23 cellular contexts compared by ENCODE assay signal in the genomic region with DNA sequence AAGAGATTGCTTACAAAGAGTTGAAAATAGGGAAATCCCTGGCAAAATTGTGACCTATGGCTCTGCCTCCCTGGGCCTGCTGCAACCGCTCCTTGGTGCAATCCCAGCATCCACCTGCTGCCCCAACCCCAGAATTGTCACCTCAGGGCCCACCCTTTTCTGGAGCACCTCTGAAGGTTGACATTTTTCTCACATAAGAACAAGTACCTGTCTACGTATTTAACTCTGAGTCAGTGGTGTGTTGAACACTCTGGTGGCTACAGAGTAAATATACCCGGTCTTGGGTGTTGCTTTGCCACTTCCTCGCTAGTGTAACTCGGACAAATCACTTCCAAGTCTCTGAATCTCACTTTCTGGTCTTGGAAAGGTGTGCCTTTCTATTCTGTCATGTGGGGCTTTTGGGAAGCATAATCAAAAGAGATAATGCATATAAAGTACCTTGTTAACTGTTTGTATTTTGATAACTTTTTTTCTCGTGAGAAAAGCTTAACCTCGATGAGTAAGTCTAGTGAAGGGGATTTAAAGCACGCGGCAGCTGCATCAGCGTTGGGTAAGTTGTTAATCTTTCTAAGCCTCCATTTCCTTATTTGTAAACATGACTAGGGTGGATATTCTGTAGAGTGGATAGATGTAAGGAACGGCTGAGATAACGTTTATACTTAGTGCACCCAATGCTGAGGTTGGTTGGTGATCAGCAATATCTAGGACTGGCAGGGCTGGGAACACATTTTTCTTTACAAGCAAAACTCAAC.
A peak's percentile ranks its signal among the peaks of the same experiment; 100 is the strongest.
DNase-seq lines count a peak whose midpoint lies in the region; ATAC-seq and TF ChIP-seq lines count a peak whose summit lies in the region.
"Had no signal": no experiment of that assay in that cellular context is flagged by ENCODE, and none has a peak within 500 bp of the region (broad histone marks: within the 10 kb centered on the region; RNA-seq: fewer than 3 reads in every experiment).

No MANE protein-coding gene starts in this region.

- H3K27ac Mint-ChIP-seq in activated T-helper 2 cell treated with anti-CD3 and anti-CD28 coated beads, Interferon-gamma antibody, Interleukin-2, Interleukin-4, amounts not matched to agents 10 μg/mL and 5 μg/mL and 100 μg/mL, durations not matched to agents 14 hours and 24 hours and 36 hours: no peak overlapping the region
- H3K27ac Mint-ChIP-seq: B cell; CD8-positive, alpha-beta T cell had no signal

- 93% methylated on average over 12 of the region's 12 CpGs for WGBS in esophagus muscularis mucosa

- no peak for TF ChIP-seq EP300 in esophagus muscularis mucosa (IDR thresholded peaks at IDR 0.05)

- H3K27ac ChIP-seq in esophagus muscularis mucosa (replicated peaks in 1 of 4): no peak overlapping the region
- no peak overlapping the region for H3K27ac ChIP-seq in tibial artery
- H3K27ac ChIP-seq: C4-2B, GM23248, HL-60, SJSA1 had no signal

- peaks cover 0 to 7% (median 0%) of the 10 kb centered on the region in 4 donors for H3K27me3 ChIP-seq in esophagus muscularis mucosa
- H3K27me3 ChIP-seq in tibial artery: no peaks in the 10 kb centered on the region
- H3K27me3 ChIP-seq: SJSA1 had no signal

- H3K4me1 Mint-ChIP-seq in activated T-helper 2 cell treated with anti-CD3 and anti-CD28 coated beads, Interferon-gamma antibody, Interleukin-2, Interleukin-4, amounts not matched to agents 10 μg/mL and 5 μg/mL and 100 μg/mL, durations not matched to agents 14 hours and 24 hours and 36 hours (ENCODE audit: low read depth): no peaks in the 10 kb centered on the region
- H3K4me1 Mint-ChIP-seq: B cell had no signal

- ATAC-seq in HG02610 (IDR thresholded peaks at IDR 0.05; ENCODE audit: unreplicated experiment): no peak
- ATAC-seq: CD8-positive, alpha-beta T cell had no signal

- H3K4me1 ChIP-seq in esophagus muscularis mucosa (no peaks in the 10 kb centered on the region), tibial artery (no peaks in the 10 kb centered on the region)
- H3K4me1 ChIP-seq: Caco-2, HAP-1, SJSA1 had no signal

- peaks cover 5% of the 10 kb centered on the region for H3K9me3 Mint-ChIP-seq in activated T-helper 2 cell treated with anti-CD3 and anti-CD28 coated beads, Interferon-gamma antibody, Interleukin-2, Interleukin-4, amounts not matched to agents 10 μg/mL and 5 μg/mL and 100 μg/mL, durations not matched to agents 14 hours and 24 hours and 36 hours
- H3K9me3 Mint-ChIP-seq: CD8-positive, alpha-beta T cell had no signal

- H3K36me3 Mint-ChIP-seq in activated T-helper 2 cell treated with anti-CD3 and anti-CD28 coated beads, Interferon-gamma antibody, Interleukin-2, Interleukin-4, amounts not matched to agents 10 μg/mL and 5 μg/mL and 100 μg/mL, durations not matched to agents 14 hours and 24 hours and 36 hours (ENCODE audit: low read depth): no peaks in the 10 kb centered on the region
- H3K36me3 Mint-ChIP-seq: CD8-positive, alpha-beta T cell had no signal

- no peak overlapping the region for H3K4me3 Mint-ChIP-seq in activated T-helper 2 cell treated with anti-CD3 and anti-CD28 coated beads, Interferon-gamma antibody, Interleukin-2, Interleukin-4, amounts not matched to agents 10 μg/mL and 5 μg/mL and 100 μg/mL, durations not matched to agents 14 hours and 24 hours and 36 hours (ENCODE audit: low read depth)
- H3K4me3 Mint-ChIP-seq: B cell; CD8-positive, alpha-beta T cell had no signal

- H3K27me3 Mint-ChIP-seq in activated T-helper 2 cell treated with anti-CD3 and anti-CD28 coated beads, Interferon-gamma antibody, Interleukin-2, Interleukin-4, amounts not matched to agents 10 μg/mL and 5 μg/mL and 100 μg/mL, durations not matched to agents 14 hours and 24 hours and 36 hours (ENCODE audit: low read depth): no peaks in the 10 kb centered on the region
- H3K27me3 Mint-ChIP-seq: B cell had no signal

- no peak for TF ChIP-seq POLR2A in esophagus muscularis mucosa (IDR thresholded peaks at IDR 0.05; ENCODE audit: low read depth)

- DNase-seq in NCI-H460 (ENCODE audit: extremely low read depth, low read depth): peak; percentile 8
- peak; percentile 72 for DNase-seq in esophagus muscularis mucosa (ENCODE audit: extremely low spot score)
- peak; percentile 93 for DNase-seq in retinal pigment epithelial cell (ENCODE audit: low read depth)
- no peak for DNase-seq in tibial artery
- no peak for DNase-seq in stimulated activated CD4-positive, alpha-beta T cell treated with anti-CD3 and anti-CD28 coated beads, Interleukin-4, amount 100 ng/mL, for 4 hours
- DNase-seq in activated T-helper 2 cell treated with anti-CD3 and anti-CD28 coated beads, Interferon-gamma antibody, Interleukin-2, Interleukin-4, amounts not matched to agents 10 μg/mL and 5 μg/mL and 100 μg/mL, durations not matched to agents 14 hours and 24 hours and 36 hours (ENCODE audit: low spot score): no peak
- DNase-seq: Caco-2; CD8-positive, alpha-beta T cell; GM23248; NCI-H1105; NCI-H1436 treated with DMSO at 0.1 percent for 48 hours; NCI-H187 treated with DMSO at 0.1 percent for 48 hours; NCI-H2171 treated with DMSO at 0.1 percent for 48 hours; NCI-H345; NCI-H526; Right ventricle myocardium superior; RPMI8226 had no signal

- H3K36me3 ChIP-seq in esophagus muscularis mucosa (no peaks in the 10 kb centered on the region), tibial artery (no peaks in the 10 kb centered on the region)
- H3K36me3 ChIP-seq: HAP-1, SJSA1 had no signal

- H3K9me3 ChIP-seq in esophagus muscularis mucosa: no peaks in the 10 kb centered on the region
- H3K9me3 ChIP-seq in tibial artery: no peaks in the 10 kb centered on the region
- H3K9me3 ChIP-seq: Caco-2, HAP-1, SJSA1 had no signal

- H3K4me3 ChIP-seq in esophagus muscularis mucosa (no peak overlapping the region), retinal pigment epithelial cell (ENCODE audit: low read length) (no peak overlapping the region), tibial artery (no peak overlapping the region)
- H3K4me3 ChIP-seq: GM23248, HAP-1, SJSA1 had no signal

- no peak for TF ChIP-seq CTCF in esophagus muscularis mucosa (IDR thresholded peaks at IDR 0.05)
- no peak for TF ChIP-seq CTCF in retinal pigment epithelial cell (conservative IDR thresholded peaks at IDR 0.05; ENCODE audit: low read depth, low read length)
- no peak for TF ChIP-seq CTCF in tibial artery (IDR thresholded peaks at IDR 0.05)

- intact Hi-C loops in esophagus muscularis mucosa (cut with DNase I): no loop called here
- intact Hi-C loops in tibial artery (cut with DNase I; ENCODE audit: low total_unique reads): no loop called here
- intact Hi-C loops in activated T-helper 2 cell treated with anti-CD3 and anti-CD28 coated beads, Interferon-gamma antibody, Interleukin-2, Interleukin-4, amounts not matched to agents 10 μg/mL and 5 μg/mL and 100 μg/mL, durations not matched to agents 14 hours and 24 hours and 36 hours (cut with micrococcal nuclease): no loop called here

Comparison
In these comparisons a context has a peak if more than half of its experiments do, and no peak if none do; other contexts are left out.
1. DNase-seq: peak in NCI-H460 (single experiment), esophagus muscularis mucosa (single experiment) and retinal pigment epithelial cell (single experiment); none in tibial artery (0 of 2), stimulated activated CD4-positive, alpha-beta T cell treated with anti-CD3 and anti-CD28 coated beads, Interleukin-4, amount 100 ng/mL, for 4 hours (0 of 2) and activated T-helper 2 cell treated with anti-CD3 and anti-CD28 coated beads, Interferon-gamma antibody, Interleukin-2, Interleukin-4, amounts not matched to agents 10 μg/mL and 5 μg/mL and 100 μg/mL, durations not matched to agents 14 hours and 24 hours and 36 hours (single experiment).